Comparison of ENCODE assay signal across 19 cellular contexts in the genomic region with DNA sequence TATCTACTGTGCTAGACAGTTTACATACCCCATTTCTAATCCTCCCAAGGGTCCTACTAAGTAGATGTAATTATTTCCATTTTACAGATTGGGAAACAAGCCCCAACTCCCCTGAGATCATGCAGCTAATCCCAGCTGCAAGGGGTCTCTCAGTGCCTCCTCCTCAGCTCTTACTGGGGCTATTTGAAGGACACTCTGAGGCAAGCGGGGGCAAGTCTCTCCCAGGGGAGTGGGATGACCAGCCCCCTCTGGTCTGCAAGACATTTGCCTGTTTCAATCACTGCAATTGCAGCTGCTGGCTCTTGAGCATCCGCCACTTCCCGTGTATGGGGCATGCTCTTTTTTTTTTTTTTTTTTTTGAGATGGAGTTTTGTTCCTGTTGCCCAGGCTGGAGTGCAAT. TPM values are rescaled to one million over a fixed set of nuclear protein-coding genes. Genes with fewer than 3 reads are reported as not detected.
"Had no signal": no experiment of that assay in that cellular context is flagged by ENCODE, and none has a peak within 500 bp of the region (broad histone marks: within the 10 kb centered on the region; RNA-seq: fewer than 3 reads in every experiment).

No MANE protein-coding gene starts in this region.

- H3K4me3 ChIP-seq: dorsolateral prefrontal cortex, heart right ventricle, pancreas, smooth muscle cell had no signal

- H3K4me3 Mint-ChIP-seq: memory B cell; mesothelial cell of epicardium; natural killer cell treated with Interleukin-12 subunit alpha and Interleukin-12 subunit beta and Interleukin-15 and Interleukin-18, amount 100 ng/mL, for 72 hours had no signal

- H3K27ac Mint-ChIP-seq: memory B cell; mesothelial cell of epicardium; natural killer cell treated with Interleukin-12 subunit alpha and Interleukin-12 subunit beta and Interleukin-15 and Interleukin-18, amount 100 ng/mL, for 72 hours; progenitor cell of endocrine pancreas had no signal

- H3K4me2 ChIP-seq: smooth muscle cell had no signal

- ATAC-seq: esophagus mucosa; heart right ventricle; natural killer cell treated with Interleukin-12 subunit alpha and Interleukin-12 subunit beta and Interleukin-15 and Interleukin-18, amount 100 ng/mL, for 72 hours; pancreas; right cardiac atrium had no signal

- DNase-seq: cortex of kidney; dorsolateral prefrontal cortex; effector CD8-positive, alpha-beta T cell; heart right ventricle; hypothalamus; kidney glomerular epithelial cell; occipital lobe; pancreas; right cardiac atrium; stimulated activated CD4-positive, alpha-beta T cell treated with anti-CD3 and anti-CD28 coated beads, Interleukin-2, amount 100 ng/mL, for 48 hours; stimulated activated naive CD4-positive, alpha-beta T cell treated with Interleukin-2 at 50 U/mL for 16 hours had no signal

- H3K36me3 ChIP-seq: heart right ventricle, pancreas had no signal

- H3K9me3 Mint-ChIP-seq: mesothelial cell of epicardium; natural killer cell treated with Interleukin-12 subunit alpha and Interleukin-12 subunit beta and Interleukin-15 and Interleukin-18, amount 100 ng/mL, for 72 hours had no signal

- H3K36me3 Mint-ChIP-seq: memory B cell; mesothelial cell of epicardium; natural killer cell treated with Interleukin-12 subunit alpha and Interleukin-12 subunit beta and Interleukin-15 and Interleukin-18, amount 100 ng/mL, for 72 hours had no signal

- H3K9me3 ChIP-seq: heart right ventricle, pancreas had no signal

- H3K27ac ChIP-seq: dorsolateral prefrontal cortex, heart right ventricle, pancreas had no signal

- H3K27me3 ChIP-seq: dorsolateral prefrontal cortex, pancreas had no signal

- H3K4me1 Mint-ChIP-seq: memory B cell had no signal

RNA-seq across cellular contexts. Expression of gene LAMP3, which starts 11.4 kb away (rescaled TPM):
- total RNA-seq: frontal cortex, occipital lobe had no signal
- polyA plus RNA-seq: fibroblast of lung had no signal
